8 cellular contexts compared by ENCODE assay signal in genomic region chr17:18187816-18188761, GRCh38. TPM values are rescaled to one million over a fixed set of nuclear protein-coding genes. Genes with fewer than 3 reads are reported as not detected.
A peak's percentile ranks its signal among the peaks of the same experiment; 100 is the strongest.
DNase-seq lines count a peak whose midpoint lies in the region; ATAC-seq and TF ChIP-seq lines count a peak whose summit lies in the region.

No MANE protein-coding gene starts in this region.

- no peak for ATAC-seq in Right ventricle myocardium superior (ENCODE audit: poor library complexity)
- ATAC-seq in Right ventricle myocardium inferior, result no peak
- peak; percentile 9 for ATAC-seq in left colon
- no peak for ATAC-seq in HG03460 (IDR thresholded peaks at IDR 0.05; ENCODE audit: unreplicated experiment)

- H3K4me3 ChIP-seq in ascending aorta (peak overlapping the region; percentile 86 to 96), tibial nerve (peak overlapping the region in 3 of 4 donors; percentile 14 to 98 (median 94))

- no peak for TF ChIP-seq EP300 in tibial nerve (IDR thresholded peaks at IDR 0.05)

- no peak for TF ChIP-seq POLR2A in tibial nerve (IDR thresholded peaks at IDR 0.05)

- H3K27ac ChIP-seq in ascending aorta, result peak overlapping the region; percentile 22 to 97
- peak overlapping the region in 3 of 4 donors; percentile 37 to 99 (median 98) for H3K27ac ChIP-seq in tibial nerve

- intact Hi-C loops in Right ventricle myocardium superior (cut with DNase I), result no loop called here
- intact Hi-C loops in Right ventricle myocardium inferior (cut with DNase I), result no loop called here
- intact Hi-C loops in ascending aorta (cut with DNase I), result loop anchor here (10.0 kb wide), 2 partner anchors 177 to 493 kb away; partner anchors contain the start of gene SHMT1
- intact Hi-C loops in left colon (cut with DNase I, micrococcal nuclease), result loop anchor here in 1 of 2 donors (5.0 kb wide), 1 partner anchor 46 kb away; no protein-coding TSS in a partner anchor

- H3K4me1 ChIP-seq in ascending aorta (peaks cover 28 to 46% of the 10 kb centered on the region in 2 donors), tibial nerve (peaks cover 0 to 84% (median 67%) of the 10 kb centered on the region in 4 donors)

- no peaks in the 10 kb centered on the region for H3K27me3 ChIP-seq in ascending aorta
- H3K27me3 ChIP-seq in tibial nerve, result no peaks in the 10 kb centered on the region

- no peaks in the 10 kb centered on the region for H3K9me3 ChIP-seq in ascending aorta
- no peaks in the 10 kb centered on the region for H3K9me3 ChIP-seq in tibial nerve

- no peak for TF ChIP-seq CTCF in ascending aorta (IDR thresholded peaks at IDR 0.05)
- TF ChIP-seq CTCF in tibial nerve (IDR thresholded peaks at IDR 0.05), result no peak

- DNase-seq in Right ventricle myocardium superior, result peak; percentile 53
- DNase-seq in Right ventricle myocardium inferior (ENCODE audit: missing footprints), result no peak
- no peak for DNase-seq in ascending aorta (ENCODE audit: low spot score in 2 of 2)
- peak in 1 of 2 donors; percentile 53 for DNase-seq in left colon
- no peak for DNase-seq in tibial nerve (ENCODE audit: low spot score in 2 of 2)
- DNase-seq in NCI-H2107 (lab: John Stamatoyannopoulos, UW), result no peak
- DNase-seq in NOMO-1 (lab: John Stamatoyannopoulos, UW; ENCODE audit: unreplicated experiment in 2 of 2), result no peak

- H3K36me3 ChIP-seq in ascending aorta (no peaks in the 10 kb centered on the region), tibial nerve (peaks cover 0 to 9% (median 0%) of the 10 kb centered on the region in 3 donors)

- WGBS in tibial nerve, 2 donors, result 24 to 29% methylated on average over 9 of the region's 9 CpGs

RNA-seq across cellular contexts. Expression of gene ALKBH5, which starts 4.5 kb away (rescaled TPM):
- total RNA-seq in Right ventricle myocardium superior, result 179 TPM
- 183 TPM for total RNA-seq in Right ventricle myocardium inferior
- total RNA-seq in ascending aorta, result 73.4 TPM
- 10 to 100 TPM; 83.7 to 89.8 TPM for total RNA-seq in left colon
- total RNA-seq in tibial nerve, result 100 to 1,000 TPM in 1 of 4 donors, 10 to 100 TPM in 3; 73.9 to 110 (median 93.6) TPM

RNA-seq across cellular contexts. Expression of gene LLGL1, which starts 37.3 kb away (rescaled TPM):
- total RNA-seq in Right ventricle myocardium superior, result 7.9 TPM
- total RNA-seq in Right ventricle myocardium inferior, result 8.4 TPM
- total RNA-seq in ascending aorta, result 25.3 TPM
- total RNA-seq in left colon, result 1 to 10 TPM; 7.5 to 8.6 TPM
- 10 to 100 TPM; 20.9 to 30.2 (median 27.9) TPM for total RNA-seq in tibial nerve
